In the genomic region with DNA sequence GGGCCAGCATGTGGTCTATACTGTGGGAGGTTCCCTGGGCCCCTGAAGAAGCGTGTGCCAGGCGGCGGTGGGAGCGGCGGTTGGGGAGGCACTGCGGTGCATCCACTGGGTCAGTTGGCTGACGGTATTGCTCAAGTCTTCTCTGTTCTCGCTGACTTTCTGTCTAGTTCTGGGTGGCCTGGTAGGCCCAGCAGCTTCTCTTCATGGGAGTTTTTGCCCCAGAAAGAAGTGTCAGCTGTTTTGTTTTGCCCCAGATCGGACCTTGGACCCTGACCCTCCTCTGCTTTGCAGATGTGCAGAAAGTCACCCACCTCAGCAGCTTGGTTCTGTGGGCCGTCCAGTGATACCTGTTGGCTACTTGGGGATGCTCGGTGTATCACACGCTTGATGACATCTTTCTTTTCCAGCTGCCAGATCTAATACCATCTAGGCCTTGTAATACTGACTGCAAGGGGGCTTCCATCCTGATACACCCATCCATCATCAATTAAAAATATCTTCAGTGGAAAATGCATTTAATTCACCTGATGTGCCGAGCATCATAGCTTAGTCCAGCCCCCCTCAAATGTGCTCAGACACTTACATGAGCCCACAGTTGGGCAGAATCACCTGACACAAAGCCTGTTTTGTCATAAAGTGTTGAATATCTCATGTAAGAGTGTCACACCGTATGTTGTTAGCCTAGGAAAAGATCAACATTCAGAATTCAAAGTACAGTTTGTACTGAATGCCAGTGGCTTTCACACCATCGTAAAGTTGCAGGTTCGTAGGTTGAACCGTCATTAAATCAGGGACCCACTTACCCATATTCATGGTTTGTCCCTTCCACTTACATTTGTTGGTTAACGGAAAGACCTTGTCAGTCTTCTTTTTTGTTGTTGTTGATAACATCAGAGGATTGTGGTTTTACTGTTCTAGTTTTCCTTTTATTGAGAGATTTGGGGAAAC, we compare ENCODE assay signal across 16 cellular contexts. TPM values are rescaled to one million over a fixed set of nuclear protein-coding genes. Genes with fewer than 3 reads are reported as not detected.
DNase-seq lines count a peak whose midpoint lies in the region; ATAC-seq and TF ChIP-seq lines count a peak whose summit lies in the region.
"Had no signal": no experiment of that assay in that cellular context is flagged by ENCODE, and none has a peak within 500 bp of the region (broad histone marks: within the 10 kb centered on the region; RNA-seq: fewer than 3 reads in every experiment).

No MANE protein-coding gene starts in this region.

- peak overlapping the region; percentile 8 for H3K4me2 ChIP-seq in hepatocyte
- H3K4me2 ChIP-seq: A549 had no signal

- CTCF ChIA-PET in activated CD8-positive, alpha-beta memory T cell treated with anti-CD3 and anti-CD28 coated beads, Interleukin-2, amount 10 ng/mL, durations not matched to agents 7 days and 5 days (lab: Charles Lee) = interaction anchor here (0.9 to 1.6 kb wide), 7 partner anchors 10 to 52 kb away, joined by 3 to 6 read pairs (median 4); a partner anchor contains a TSS
- CTCF ChIA-PET in activated CD4-positive, alpha-beta memory T cell treated with anti-CD3 and anti-CD28 coated beads, Interleukin-2, amount 10 ng/mL, durations not matched to agents 7 days and 5 days (lab: Charles Lee) = interaction anchor here (1.9 kb wide), 1 partner anchor 29 kb away, joined by 6 read pairs; no protein-coding TSS in a partner anchor

- 94% methylated on average over 18 of the region's 18 CpGs for WGBS in hepatocyte (ENCODE audit: low lambda C conversion rate, missing lambda C conversion rate)

- no peak for DNase-seq in activated CD8-positive, alpha-beta memory T cell treated with anti-CD3 and anti-CD28 coated beads, Interleukin-2, amount 10 ng/mL, durations not matched to agents 7 days and 5 days
- no peak for DNase-seq in activated CD8-positive, alpha-beta memory T cell treated with anti-CD3 and anti-CD28 coated beads, Interleukin-2, amount 50 U/mL, for 48 hours
- DNase-seq in activated CD4-positive, alpha-beta memory T cell treated with anti-CD3 and anti-CD28 coated beads, Interleukin-2, amount 10 ng/mL, durations not matched to agents 7 days and 5 days = no peak
- DNase-seq in hepatocyte (ENCODE audit: low spot score) = no peak
- DNase-seq in stimulated activated CD8-positive, alpha-beta memory T cell treated with anti-CD3 and anti-CD28 coated beads, Interleukin-4, amount 100 ng/mL, for 48 hours = peak; percentile 22
- no peak for DNase-seq in amniotic stem cell (lab: John Stamatoyannopoulos, UW)
- DNase-seq in GM10266 (ENCODE audit: extremely low spot score) = no peak
- no peak for DNase-seq in SKM-1 treated with dmso at 0.1 percent for 144 hours (lab: John Stamatoyannopoulos, UW; ENCODE audit: unreplicated experiment)
- DNase-seq: HCEC 1CT; sigmoid colon; stimulated activated CD4-positive, alpha-beta T cell treated with anti-CD3 and anti-CD28 coated beads, Interleukin-2, amount 100 ng/mL, for 48 hours had no signal

- POLR2A ChIA-PET in activated CD4-positive, alpha-beta memory T cell treated with anti-CD3 and anti-CD28 coated beads, Interleukin-2, amount 10 ng/mL, durations not matched to agents 7 days and 5 days (lab: Charles Lee) = interaction anchor here (0.8 to 3.2 kb wide), 11 partner anchors 11 to 100 kb away, joined by 3 to 18 read pairs (median 3); a partner anchor contains a TSS

- no peak overlapping the region for H2AFZ ChIP-seq in hepatocyte

- H3K4me3 ChIP-seq in hepatocyte = no peak overlapping the region
- H3K4me3 ChIP-seq: A549, ascending aorta, coronary artery, sigmoid colon had no signal

- peaks cover 11% of the 10 kb centered on the region for H3K9me3 ChIP-seq in hepatocyte (ENCODE audit: low read depth)

- no peaks in the 10 kb centered on the region for H3K36me3 ChIP-seq in hepatocyte (replicated peaks; ENCODE audit: insufficient read depth, low read depth)
- H3K36me3 ChIP-seq: sigmoid colon had no signal

- peaks cover 68% of the 10 kb centered on the region for H3K36me3 Mint-ChIP-seq in activated CD8-positive, alpha-beta memory T cell treated with anti-CD3 and anti-CD28 coated beads, Interleukin-2, amount 10 ng/mL, durations not matched to agents 7 days and 5 days
- H3K36me3 Mint-ChIP-seq in activated CD4-positive, alpha-beta memory T cell treated with anti-CD3 and anti-CD28 coated beads, Interleukin-2, amount 10 ng/mL, durations not matched to agents 7 days and 5 days (ENCODE audit: low read depth) = peaks cover 59% of the 10 kb centered on the region

- H3K27ac Mint-ChIP-seq in activated CD8-positive, alpha-beta memory T cell treated with anti-CD3 and anti-CD28 coated beads, Interleukin-2, amount 10 ng/mL, durations not matched to agents 7 days and 5 days = peak overlapping the region; percentile 73
- peak overlapping the region; percentile 77 for H3K27ac Mint-ChIP-seq in activated CD4-positive, alpha-beta memory T cell treated with anti-CD3 and anti-CD28 coated beads, Interleukin-2, amount 10 ng/mL, durations not matched to agents 7 days and 5 days
- H3K27ac Mint-ChIP-seq: memory B cell, WTC11 had no signal

- no peaks in the 10 kb centered on the region for H3K27me3 Mint-ChIP-seq in activated CD8-positive, alpha-beta memory T cell treated with anti-CD3 and anti-CD28 coated beads, Interleukin-2, amount 10 ng/mL, durations not matched to agents 7 days and 5 days
- no peaks in the 10 kb centered on the region for H3K27me3 Mint-ChIP-seq in activated CD4-positive, alpha-beta memory T cell treated with anti-CD3 and anti-CD28 coated beads, Interleukin-2, amount 10 ng/mL, durations not matched to agents 7 days and 5 days
- H3K27me3 Mint-ChIP-seq: memory B cell had no signal

- no peaks in the 10 kb centered on the region for H3K27me3 ChIP-seq in hepatocyte
- H3K27me3 ChIP-seq: ascending aorta, sigmoid colon had no signal

- peaks cover 7% of the 10 kb centered on the region for H4K20me1 ChIP-seq in hepatocyte (ENCODE audit: insufficient read depth, poor library complexity, severe bottlenecking)

- peaks cover 70% of the 10 kb centered on the region for H3K4me1 Mint-ChIP-seq in activated CD8-positive, alpha-beta memory T cell treated with anti-CD3 and anti-CD28 coated beads, Interleukin-2, amount 10 ng/mL, durations not matched to agents 7 days and 5 days
- H3K4me1 Mint-ChIP-seq in activated CD4-positive, alpha-beta memory T cell treated with anti-CD3 and anti-CD28 coated beads, Interleukin-2, amount 10 ng/mL, durations not matched to agents 7 days and 5 days = peaks cover 70% of the 10 kb centered on the region

- H3K4me1 ChIP-seq in hepatocyte (ENCODE audit: insufficient read depth) = no peaks in the 10 kb centered on the region
- H3K4me1 ChIP-seq: A549, ascending aorta, sigmoid colon had no signal

- no peak for TF ChIP-seq CTCF in hepatocyte (IDR thresholded peaks at IDR 0.05; ENCODE audit: poor library complexity)
- TF ChIP-seq CTCF in GM10266 (IDR thresholded peaks at IDR 0.05; ENCODE audit: control insufficient read depth, insufficient read depth, low read depth, missing control alignments) = no peak

- peaks cover 22% of the 10 kb centered on the region for H3K9me3 Mint-ChIP-seq in activated CD8-positive, alpha-beta memory T cell treated with anti-CD3 and anti-CD28 coated beads, Interleukin-2, amount 10 ng/mL, durations not matched to agents 7 days and 5 days (ENCODE audit: low read depth)
- H3K9me3 Mint-ChIP-seq in activated CD4-positive, alpha-beta memory T cell treated with anti-CD3 and anti-CD28 coated beads, Interleukin-2, amount 10 ng/mL, durations not matched to agents 7 days and 5 days = peaks cover 34% of the 10 kb centered on the region

- ATAC-seq in activated CD8-positive, alpha-beta memory T cell treated with anti-CD3 and anti-CD28 coated beads, Interleukin-2, amount 10 ng/mL, durations not matched to agents 7 days and 5 days = peak; percentile 62
- ATAC-seq: A549, WTC11 had no signal

- H3K4me3 Mint-ChIP-seq in activated CD8-positive, alpha-beta memory T cell treated with anti-CD3 and anti-CD28 coated beads, Interleukin-2, amount 10 ng/mL, durations not matched to agents 7 days and 5 days = no peak overlapping the region
- H3K4me3 Mint-ChIP-seq in activated CD4-positive, alpha-beta memory T cell treated with anti-CD3 and anti-CD28 coated beads, Interleukin-2, amount 10 ng/mL, durations not matched to agents 7 days and 5 days = no peak overlapping the region
- H3K4me3 Mint-ChIP-seq: memory B cell, WTC11 had no signal

- peak overlapping the region; percentile 39 for H3K27ac ChIP-seq in hepatocyte
- H3K27ac ChIP-seq: A549, ascending aorta, coronary artery, sigmoid colon had no signal

- no peaks in the 10 kb centered on the region for H3K9me2 ChIP-seq in hepatocyte (replicated peaks; ENCODE audit: insufficient read depth)

- H3K79me2 ChIP-seq in hepatocyte = peaks cover 99% of the 10 kb centered on the region

RNA-seq across cellular contexts. Expression of a gene that starts 13.9 kb away (rescaled TPM):
- total RNA-seq in activated CD8-positive, alpha-beta memory T cell treated with anti-CD3 and anti-CD28 coated beads, Interleukin-2, amount 10 ng/mL, durations not matched to agents 7 days and 5 days = 10 to 100 TPM; 24.1 to 25.7 TPM
- 10 to 100 TPM; 20.6 to 21.8 TPM for total RNA-seq in activated CD4-positive, alpha-beta memory T cell treated with anti-CD3 and anti-CD28 coated beads, Interleukin-2, amount 10 ng/mL, durations not matched to agents 7 days and 5 days
- total RNA-seq in hepatocyte = 14.3 and 16.3 TPM in 2 replicates
- polyA plus RNA-seq in hepatocyte = 9.7 and 14.9 TPM in 2 replicates

RNA-seq across cellular contexts. Expression of a gene that starts 39.9 kb away (rescaled TPM):
- 10 to 100 TPM; 49.9 to 56.6 TPM for total RNA-seq in activated CD8-positive, alpha-beta memory T cell treated with anti-CD3 and anti-CD28 coated beads, Interleukin-2, amount 10 ng/mL, durations not matched to agents 7 days and 5 days
- total RNA-seq in activated CD4-positive, alpha-beta memory T cell treated with anti-CD3 and anti-CD28 coated beads, Interleukin-2, amount 10 ng/mL, durations not matched to agents 7 days and 5 days = 10 to 100 TPM; 54.7 to 55.4 TPM
- total RNA-seq in hepatocyte = 20.1 and 25.9 TPM in 2 replicates
- polyA plus RNA-seq in hepatocyte = 25.0 and 25.7 TPM in 2 replicates

RNA-seq across cellular contexts. Expression of a gene that starts 50.7 kb away (rescaled TPM):
- total RNA-seq in activated CD8-positive, alpha-beta memory T cell treated with anti-CD3 and anti-CD28 coated beads, Interleukin-2, amount 10 ng/mL, durations not matched to agents 7 days and 5 days = 10 to 100 TPM; 16.8 to 18.8 TPM
- 10 to 100 TPM; 14.7 to 20.6 TPM for total RNA-seq in activated CD4-positive, alpha-beta memory T cell treated with anti-CD3 and anti-CD28 coated beads, Interleukin-2, amount 10 ng/mL, durations not matched to agents 7 days and 5 days
- 22.4 and 30.8 TPM in 2 replicates for total RNA-seq in hepatocyte
- 62.6 and 69.6 TPM in 2 replicates for polyA plus RNA-seq in hepatocyte

RNA-seq across cellular contexts. Expression of a gene that starts 50.9 kb away (rescaled TPM):
- 10 to 100 TPM; 43.9 to 51.2 TPM for total RNA-seq in activated CD8-positive, alpha-beta memory T cell treated with anti-CD3 and anti-CD28 coated beads, Interleukin-2, amount 10 ng/mL, durations not matched to agents 7 days and 5 days
- total RNA-seq in activated CD4-positive, alpha-beta memory T cell treated with anti-CD3 and anti-CD28 coated beads, Interleukin-2, amount 10 ng/mL, durations not matched to agents 7 days and 5 days = 10 to 100 TPM; 50.0 to 51.2 TPM
- total RNA-seq in hepatocyte = 61.9 and 79.7 TPM in 2 replicates
- polyA plus RNA-seq in hepatocyte = 129 and 151 TPM in 2 replicates
